Comparison of ENCODE assay signal across 9 cellular contexts in genomic region chr3:139677341-139678155, GRCh38. TPM values are rescaled to one million over a fixed set of nuclear protein-coding genes. Genes with fewer than 3 reads are reported as not detected.
DNase-seq lines count a peak whose midpoint lies in the region; ATAC-seq, FAIRE-seq and TF ChIP-seq lines count a peak whose summit lies in the region.
"Had no signal": no experiment of that assay in that cellular context is flagged by ENCODE, and none has a peak within 500 bp of the region (broad histone marks: within the 10 kb centered on the region; RNA-seq: fewer than 3 reads in every experiment).

TSS of gene NMNAT3 (minus strand) at chr3:139677972. CDS start at chr3:139627724, 50,248 bp downstream.

- H3K4me1 ChIP-seq in ES-I3 (ENCODE audit: insufficient read depth, low read length), result peaks cover 20% of the 10 kb centered on the region
- H3K4me1 ChIP-seq in HCT116 (ENCODE audit: control insufficient read depth in 1 of 2, insufficient read depth in 2 of 2, low read length in 2 of 2), result peaks cover 0 to 9% of the 10 kb centered on the region in 2 experiments; a peak in 2 of 4 replicates
- H3K4me1 ChIP-seq in K562 (replicated peaks in 1 of 2; ENCODE audit: control insufficient read depth in 2 of 2, insufficient read depth in 2 of 2, low read length in 2 of 2), result peaks cover 7 to 9% of the 10 kb centered on the region in 2 experiments; a peak in 4 of 5 replicates
- H3K4me1 ChIP-seq in gastrocnemius medialis, result peaks cover 9 to 16% of the 10 kb centered on the region in 2 donors

- H3K36me3 ChIP-seq in ES-I3 (ENCODE audit: insufficient read depth, low read length) (no peaks in the 10 kb centered on the region), HCT116 (ENCODE audit: control insufficient read depth in 1 of 2, insufficient read depth in 2 of 2, low read length in 2 of 2) (no peaks in the 10 kb centered on the region), K562 (ENCODE audit: control insufficient read depth, insufficient read depth, low read length) (no peaks in the 10 kb centered on the region), gastrocnemius medialis (no peaks in the 10 kb centered on the region)

- H3K4me2 ChIP-seq in HCT116 (ENCODE audit: low read length) (peak within 1 kb of the TSS; percentile 87), K562 (ENCODE audit: insufficient read depth, low read length) (peak within 1 kb of the TSS; percentile 78)

- H2AFZ ChIP-seq in HCT116 (ENCODE audit: low read depth, low read length, poor library complexity, severe bottlenecking) (peak within 1 kb of the TSS; percentile 76), K562 (ENCODE audit: low read depth, low read length) (peak within 1 kb of the TSS; percentile 98)

- H3K9me1 ChIP-seq in K562 (ENCODE audit: control insufficient read depth, insufficient read depth, low read length), result no peaks in the 10 kb centered on the region

- RAD21 ChIA-PET in HCT116 (lab: Charles Lee; ENCODE audit: low non-redundant PET in 1 of 2, low total read pairs in 2 of 2, uncharacterized antibody in 2 of 2, unreplicated experiment in 2 of 2), result no interaction called here

- H3K4me3 ChIP-seq in HCT116 (replicated peaks in 1 of 2; ENCODE audit: low read depth in 1 of 2, low read length in 2 of 2) (peak within 1 kb of the TSS; percentile 66 to 85), K562 (peak within 1 kb of the TSS; percentile 70), iPS-11a (ENCODE audit: low read depth, low read length) (peak within 1 kb of the TSS; percentile 54), gastrocnemius medialis (peak within 1 kb of the TSS; percentile 90 to 98 (median 95))

- peak; percentile 84 for DNase-seq in HCT116 (ENCODE audit: low read depth, low spot score)
- peak; percentile 77 for DNase-seq in MV-4-11 (lab: John Stamatoyannopoulos, UW)
- peak; percentile 42 for DNase-seq in T-helper 22 cell (ENCODE audit: low read depth)
- peak; percentile 93 to 98 (median 97) for DNase-seq in K562 (ENCODE audit: extremely low read depth in 1 of 4, low spot score in 3 of 4)
- peak; percentile 62 to 80 for DNase-seq in gastrocnemius medialis
- no peak for DNase-seq in GDM1 (lab: John Stamatoyannopoulos, UW)

- whole genome bisulfite sequencing in K562 (ENCODE audit: insufficient coverage, low coverage, missing lambda C conversion rate), result under 1% methylated on average over 26 of the region's 67 CpGs

- intact Hi-C loops in HCT116 (cut with micrococcal nuclease) (no loop called here), K562 (cut with micrococcal nuclease) (loop anchor here (5.0 kb wide), 1 partner anchor 155 kb away; no protein-coding TSS in a partner anchor), gastrocnemius medialis (cut with DNase I; ENCODE audit: low total_unique reads) (loop anchor here (5.0 to 10.0 kb wide), 2 partner anchors 283 to 1085 kb away; partner anchors contain the start of gene CEP70)

- H3K9me3 ChIP-seq in ES-I3 (ENCODE audit: control insufficient read depth, insufficient read depth, low read length) (no peaks in the 10 kb centered on the region), HCT116 (ENCODE audit: control insufficient read depth in 1 of 2, insufficient read depth in 1 of 2, low read depth in 1 of 2, low read length in 2 of 2) (no peaks in the 10 kb centered on the region), K562 (replicated peaks; ENCODE audit: control insufficient read depth, insufficient read depth, low read depth, low read length) (no peaks in the 10 kb centered on the region), gastrocnemius medialis (no peaks in the 10 kb centered on the region)

- CTCF ChIA-PET in HCT116 (lab: Charles Lee) (no interaction called here), K562 (lab: Yijun Ruan, JAX; ENCODE audit: low intra/inter-chr PET ratio) (no interaction called here)

- no peak for TF ChIP-seq POLR2A in HCT116 (IDR thresholded peaks at IDR 0.05; ENCODE audit: borderline replicate concordance, extremely low read depth, insufficient read depth, insufficient read length)
- peak; percentile 80 for TF ChIP-seq POLR2A in K562 (conservative IDR thresholded peaks at IDR 0.05)
- peak; percentile 23 to 34 for TF ChIP-seq POLR2A in gastrocnemius medialis (IDR thresholded peaks at IDR 0.05)

- 0 out of 6 replicates have a peak, but pooled peaks of 2 of the 3 experiments have one; percentile 10 to 13 for TF ChIP-seq CTCF in HCT116 (IDR thresholded peaks at IDR 0.05 in 2 of 3, conservative IDR thresholded peaks at IDR 0.05 in 1 of 3; ENCODE audit: borderline replicate concordance in 1 of 3, insufficient read depth in 1 of 3, low read depth in 2 of 3, low read length in 2 of 3)
- peak in 2 of 3 experiments; percentile 20 to 21; a peak in 1 of 6 replicates for TF ChIP-seq CTCF in K562 (IDR thresholded peaks at IDR 0.05 in 2 of 3, conservative IDR thresholded peaks at IDR 0.05 in 1 of 3; ENCODE audit: insufficient read depth in 2 of 3, low read depth in 1 of 3, low read length in 3 of 3)
- TF ChIP-seq CTCF in gastrocnemius medialis (IDR thresholded peaks at IDR 0.05 in 4 of 5, conservative IDR thresholded peaks at IDR 0.05 in 1 of 5), result peak in 2 of 5 experiments; percentile 32 to 33

- BruUV-seq in HCT116 (replicated peaks; lab: Mats Ljungman, UMichigan), result TSS peak; percentile 31
- TSS peak; percentile 36 for BruUV-seq in K562 (replicated peaks; lab: Mats Ljungman, UMichigan)

- FAIRE-seq in K562 (lab: Jason Lieb, UNC), result peak; percentile 79

- in situ Hi-C loops in K562 (cut with MboI) (no loop called here), gastrocnemius medialis (cut with MboI; ENCODE audit: low sequenced_read_pairs in 4 of 4) (no loop called here)

- POLR2A ChIA-PET in HCT116 (lab: Charles Lee) (no interaction called here), K562 (lab: Yijun Ruan, JAX) (interaction anchor here (0.6 to 1.7 kb wide), 6 partner anchors 9 to 159 kb away, joined by 3 to 5 read pairs (median 4); no protein-coding TSS in a partner anchor)

- H3K9ac ChIP-seq in ES-I3 (ENCODE audit: low read depth, low read length), result peak within 1 kb of the TSS; percentile 87
- H3K9ac ChIP-seq in HCT116 (ENCODE audit: low read length), result peak within 1 kb of the TSS; percentile 70
- H3K9ac ChIP-seq in K562 (ENCODE audit: insufficient read depth in 1 of 2, low read depth in 2 of 2, low read length in 2 of 2), result peak within 1 kb of the TSS; percentile 70 to 93

- H4K20me1 ChIP-seq in HCT116 (ENCODE audit: insufficient read depth) (no peaks in the 10 kb centered on the region), K562 (replicated peaks; ENCODE audit: control insufficient read depth, insufficient read depth, low read length) (no peaks in the 10 kb centered on the region)

- no peaks in the 10 kb centered on the region for H3K9me2 ChIP-seq in HCT116 (ENCODE audit: insufficient read depth)

- H3K27me3 ChIP-seq in HCT116 (ENCODE audit: insufficient read depth, low read length) (no peaks in the 10 kb centered on the region), K562 (ENCODE audit: control insufficient read depth in 2 of 2, insufficient read depth in 2 of 2, low read length in 2 of 2) (no peaks in the 10 kb centered on the region), gastrocnemius medialis (no peaks in the 10 kb centered on the region)

- peak; percentile 98 for ATAC-seq in HCT116
- ATAC-seq in K562, result peak; percentile 98
- ATAC-seq in gastrocnemius medialis, result peak; percentile 90 to 94

- TF ChIP-seq RAD21 in HCT116 (IDR thresholded peaks at IDR 0.05; ENCODE audit: low read depth) (no peak), K562 (CRISPR knock-in tag; conservative IDR thresholded peaks at IDR 0.05 in 1 of 2, IDR thresholded peaks at IDR 0.05 in 1 of 2) (no peak)

- H3K27ac ChIP-seq in HCT116 (ENCODE audit: low read depth, low read length), result peak within 1 kb of the TSS; percentile 89
- H3K27ac ChIP-seq in K562 (ENCODE audit: extremely low read depth, low read depth, low read length), result peak within 1 kb of the TSS; percentile 81
- H3K27ac ChIP-seq in gastrocnemius medialis, result peak within 1 kb of the TSS; percentile 87 to 92 (median 90)

- H3K79me2 ChIP-seq in HCT116 (ENCODE audit: insufficient read depth, low read length), result no peaks in the 10 kb centered on the region
- peaks cover 5% of the 10 kb centered on the region; the same call in 1 of the 3 replicates for H3K79me2 ChIP-seq in K562 (ENCODE audit: control insufficient read depth, insufficient read depth, low read length)

- no peak for TF ChIP-seq EP300 in K562 (IDR thresholded peaks at IDR 0.05; ENCODE audit: low read length)

TF ChIP-seq in HCT116, 20 proteins besides CTCF, POLR2A, EP300 and RAD21 (continues in another document):
- TF ChIP-seq YY1 (IDR thresholded peaks at IDR 0.05; ENCODE audit: extremely low read depth, insufficient replicate concordance, low read depth, low read length) (no peak), ZNF274 (IDR thresholded peaks at IDR 0.05; ENCODE audit: low read depth, low read length) (no peak), EZH2 (IDR thresholded peaks at IDR 0.05) (no peak), SRF (IDR thresholded peaks at IDR 0.05; ENCODE audit: low read depth) (no peak), TCF7L2 (IDR thresholded peaks at IDR 0.05; ENCODE audit: borderline replicate concordance, extremely low read depth, insufficient read depth, insufficient read length) (no peak)

TF ChIP-seq in K562, 482 proteins besides CTCF, POLR2A, EP300 and RAD21 (continues in another document):
- TF ChIP-seq XRCC5 (IDR thresholded peaks at IDR 0.05; ENCODE audit: low read depth, low read length) (0 out of 2 replicates have a peak, but pooled peaks have one; percentile 36), HDAC1 (IDR thresholded peaks at IDR 0.05) (peak in 1 of 2 experiments; percentile 56; a peak in 1 of 4 replicates)

RNA-seq across cellular contexts. Expression of gene NMNAT3, which starts in this region (rescaled TPM):
- total RNA-seq in HCT116 (2021; ENCODE audit: unreplicated experiment) (5.7 TPM), K562 (2014; rRNA removed) (7.4 and 8.5 TPM in 2 replicates), K562 (2014; rRNA removed; fragmentation: Illumina TruSeq; extraction: Trizol) (6.1 and 6.7 TPM in 2 replicates), K562 (2015; rRNA removed; fragmentation: Illumina TruSeq; extraction: Trizol) (5.3 and 6.6 TPM in 2 replicates), K562 (2021) (6.8 and 7.1 TPM in 2 replicates), gastrocnemius medialis (10 to 100 TPM in 3 of 4 donors, 1 to 10 TPM in 1; 9.5 to 17.2 (median 12.8) TPM)
- polyA plus RNA-seq in HCT116 (2012), result 7.2 and 8.9 TPM in 2 replicates
- total RNA-seq in K562 (2011; cell fraction: chromatin; rRNA removed; ENCODE audit: low replicate concordance), result 4.4 and 10.3 TPM in 2 replicates
- 4.2 and 6.3 TPM in 2 replicates for total RNA-seq in K562 (2011; cell fraction: nucleolus; rRNA removed)
- 6.5 and 8.8 TPM in 2 replicates for total RNA-seq in K562 (2011; cell fraction: nucleoplasm; rRNA removed)
- polyA plus RNA-seq in K562 (2011; rRNA removed) (3.8 and 4.8 TPM in 2 replicates), K562 (2014; fragmentation: Illumina TruSeq; extraction: Trizol) (6.5 and 7.0 TPM in 2 replicates), K562 (2014; fragmentation: Nextera tagmentation; extraction: Ambion mirVana) (1 to 10 TPM; 2.3 to 3.1 TPM), K562 (2014; rRNA removed) (8.3 and 12.5 TPM in 2 replicates)
- polyA plus RNA-seq in K562 (2011; cell fraction: cytosol; rRNA removed), result 5.0 and 11.0 TPM in 2 replicates
- 4.8 and 11.5 TPM in 2 replicates for polyA plus RNA-seq in K562 (2011; cell fraction: nucleus; rRNA removed)
- 7.6 and 9.0 TPM in 2 replicates for polyA plus RNA-seq in K562 (2012)
- 3.4 and 5.1 TPM in 2 replicates for polyA minus RNA-seq in K562 (2011; rRNA and poly(A)+ RNA removed)
- 2.2 and 2.9 TPM in 2 replicates for polyA minus RNA-seq in K562 (2011; cell fraction: cytosol; rRNA and poly(A)+ RNA removed)
- polyA minus RNA-seq in K562 (2011; cell fraction: nucleus; rRNA and poly(A)+ RNA removed), result 5.7 and 5.8 TPM in 2 replicates
- total RNA-seq: myocyte had no signal
